In genomic region chr7:88845091-88845490, GRCh38 we compare ENCODE assay signal across 31 cellular contexts. TPM values are rescaled to one million over a fixed set of nuclear protein-coding genes. Genes with fewer than 3 reads are reported as not detected.
"Had no signal": no experiment of that assay in that cellular context is flagged by ENCODE, and none has a peak within 500 bp of the region (broad histone marks: within the 10 kb centered on the region; RNA-seq: fewer than 3 reads in every experiment).

No MANE protein-coding gene starts in this region.

- DNase-seq: stimulated activated CD4-positive, alpha-beta T cell treated with anti-CD3 and anti-CD28 coated beads, Interleukin-2, amount 100 ng/mL, for 48 hours; stimulated activated CD4-positive, alpha-beta T cell treated with anti-CD3 and anti-CD28 coated beads, Interleukin-4, amount 100 ng/mL, for 1 hour; stimulated activated CD4-positive, alpha-beta T cell treated with anti-CD3 and anti-CD28 coated beads, Interleukin-4, amount 100 ng/mL, for 24 hours; stimulated activated CD4-positive, alpha-beta T cell treated with anti-CD3 and anti-CD28 coated beads, Interleukin-4, amount 100 ng/mL, for 4 hours; stimulated activated CD8-positive, alpha-beta memory T cell treated with anti-CD3 and anti-CD28 coated beads, Interleukin-4, amount 100 ng/mL, for 48 hours; stimulated activated naive B cell treated with anti-CD40 and anti-IgM and Interleukin-4, amounts not matched to agents 10 μg/mL and 1 μg/mL and 100 μg/mL, for 72 hours; stimulated activated naive CD4-positive, alpha-beta T cell; stimulated activated naive CD4-positive, alpha-beta T cell treated with Interleukin-2 at 50 U/mL for 16 hours; stimulated activated naive CD8-positive, alpha-beta T cell treated with anti-CD3 and anti-CD28 coated beads, Interleukin-15, amount 100 ng/mL, for 72 hours; stimulated activated naive CD8-positive, alpha-beta T cell treated with anti-CD3 and anti-CD28 coated beads, Interleukin-15, Interleukin-2, amounts not matched to agents 100 U/mL and 50 U/mL, for 24 hours; stomach; substantia nigra; testis; thyroid gland; tibial artery; transverse colon; trophoblast cell; upper lobe of right lung; uterus had no signal

- H3K4me1 ChIP-seq: stomach, suprapubic skin, testis, thyroid gland, tibial artery, tibial nerve, transverse colon, upper lobe of left lung, upper lobe of right lung, uterus, vagina had no signal

- H3K36me3 ChIP-seq: stomach, suprapubic skin, thoracic aorta, thyroid gland, tibial artery, tibial nerve, transverse colon, upper lobe of left lung, upper lobe of right lung, uterus, vagina had no signal

- H3K9me3 ChIP-seq: stomach, suprapubic skin, testis, thoracic aorta, thyroid gland, tibial artery, tibial nerve, transverse colon, upper lobe of left lung, upper lobe of right lung, uterus, vagina had no signal

- H3K27me3 ChIP-seq: stomach, suprapubic skin, testis, thyroid gland, tibial artery, tibial nerve, transverse colon, upper lobe of left lung, upper lobe of right lung, uterus, vagina had no signal

- ATAC-seq: stimulated activated effector memory CD8-positive, alpha-beta T cell treated with anti-CD3 and anti-CD28 coated beads, Interleukin-12 subunit alpha, Interleukin-12 subunit beta, amount 100 ng/mL, for 72 hours; stimulated activated memory B cell treated with anti-CD40 and anti-IgM and Interleukin-4, amounts not matched to agents 10 μg/mL and 1 μg/mL and 100 μg/mL, for 72 hours; stimulated activated naive B cell treated with anti-CD40 and anti-IgM and Interleukin-4, amounts not matched to agents 10 μg/mL and 1 μg/mL and 100 μg/mL, for 72 hours; stimulated activated naive CD8-positive, alpha-beta T cell treated with anti-CD3 and anti-CD28 coated beads, Interleukin-15, amount 100 ng/mL, for 72 hours; stimulated activated naive CD8-positive, alpha-beta T cell treated with anti-CD3 and anti-CD28 coated beads, Interleukin-15, Interleukin-2, amounts not matched to agents 100 U/mL and 50 U/mL, for 24 hours; upper lobe of right lung had no signal

- H3K4me3 ChIP-seq: stomach, suprapubic skin, testis, thoracic aorta, thyroid gland, tibial artery, tibial nerve, transverse colon, upper lobe of left lung, upper lobe of right lung, uterus, vagina had no signal

- H3K27ac ChIP-seq: stomach, suprapubic skin, testis, thoracic aorta, thyroid gland, tibial artery, tibial nerve, transverse colon, upper lobe of left lung, upper lobe of right lung, uterus, vagina had no signal

RNA-seq across cellular contexts. Expression of gene TEX47, which starts 49.6 kb away (rescaled TPM):
- total RNA-seq: stomach, subcutaneous adipose tissue, suprapubic skin, temporal lobe, thoracic aorta, tibial nerve, transverse colon, upper lobe of left lung, upper lobe of right lung, ureter, urinary bladder, uterus, vagina had no signal
- polyA plus RNA-seq: stomach, thymus, urinary bladder had no signal
